In genomic region chr14:91398707-91399106, GRCh38 we compare ENCODE assay signal across 9 cellular contexts. TPM values are rescaled to one million over a fixed set of nuclear protein-coding genes. Genes with fewer than 3 reads are reported as not detected.
A peak's percentile ranks its signal among the peaks of the same experiment; 100 is the strongest.
DNase-seq lines count a peak whose midpoint lies in the region; ATAC-seq, FAIRE-seq and TF ChIP-seq lines count a peak whose summit lies in the region.
"Had no signal": no experiment of that assay in that cellular context is flagged by ENCODE, and none has a peak within 500 bp of the region (broad histone marks: within the 10 kb centered on the region; RNA-seq: fewer than 3 reads in every experiment).

No MANE protein-coding gene starts in this region.

- H3K9me3 Mint-ChIP-seq in CD8-positive, alpha-beta T cell, result no peaks in the 10 kb centered on the region
- H3K9me3 Mint-ChIP-seq in activated CD8-positive, alpha-beta T cell treated with anti-CD3 and anti-CD28 coated beads for 36 hours, result no peaks in the 10 kb centered on the region
- no peaks in the 10 kb centered on the region for H3K9me3 Mint-ChIP-seq in natural killer cell

- peaks cover 90% of the 10 kb centered on the region for H3K4me1 Mint-ChIP-seq in CD8-positive, alpha-beta T cell (ENCODE audit: low read depth)
- peaks cover 87% of the 10 kb centered on the region for H3K4me1 Mint-ChIP-seq in activated CD8-positive, alpha-beta T cell treated with anti-CD3 and anti-CD28 coated beads for 36 hours (ENCODE audit: low read depth)
- peaks cover 92% of the 10 kb centered on the region in 2 donors for H3K4me1 Mint-ChIP-seq in natural killer cell

- intact Hi-C loops in CD8-positive, alpha-beta T cell (cut with DNase I, micrococcal nuclease), result loop anchor here in 1 of 2 experiments (5.0 kb wide), 1 partner anchor 41 kb away; no protein-coding TSS in a partner anchor
- intact Hi-C loops in activated CD8-positive, alpha-beta T cell treated with anti-CD3 and anti-CD28 coated beads for 36 hours (cut with micrococcal nuclease), result no loop called here
- intact Hi-C loops in natural killer cell (cut with micrococcal nuclease) (loop anchor here (1.0 kb wide), 1 partner anchor 8 kb away; no protein-coding TSS in a partner anchor), kidney (cut with DNase I) (no loop called here)

- POLR2A ChIA-PET in CD8-positive, alpha-beta T cell (lab: Charles Lee), result interaction anchor here (0.7 to 10.3 kb wide), 11 partner anchors 10 to 74 kb away, joined by 3 to 168 read pairs (median 5); partner anchors contain the start of gene CCDC88C
- POLR2A ChIA-PET in activated CD8-positive, alpha-beta T cell treated with anti-CD3 and anti-CD28 coated beads for 36 hours (lab: Charles Lee), result interaction anchor here (0.6 to 13.8 kb wide), 15 partner anchors 11 to 75 kb away, joined by 3 to 214 read pairs (median 5); partner anchors contain the start of gene CCDC88C

- peak; percentile 13 for ATAC-seq in CD8-positive, alpha-beta T cell
- no peak for ATAC-seq in activated CD8-positive, alpha-beta T cell treated with anti-CD3 and anti-CD28 coated beads for 36 hours
- ATAC-seq in natural killer cell, result peak in 2 of 3 donors; percentile 11 to 24
- no peak for ATAC-seq in HG03520 (IDR thresholded peaks at IDR 0.05; ENCODE audit: unreplicated experiment)
- ATAC-seq in GM21367 (IDR thresholded peaks at IDR 0.05; ENCODE audit: unreplicated experiment), result no peak

- no peak for DNase-seq in CD8-positive, alpha-beta T cell
- DNase-seq in HL-60 (ENCODE audit: low read depth in 1 of 2, low spot score in 1 of 2) (no peak), natural killer cell (no peak), SIG-M5 treated with dmso at 0.1 percent for 504 hours (lab: John Stamatoyannopoulos, UW; ENCODE audit: unreplicated experiment) (no peak), kidney (no peak)
- DNase-seq in activated CD8-positive, alpha-beta T cell treated with anti-CD3 and anti-CD28 coated beads for 36 hours, result no peak
- DNase-seq: occipital lobe had no signal

- CTCF ChIA-PET in CD8-positive, alpha-beta T cell (lab: Charles Lee), result interaction anchor here (1.2 to 7.4 kb wide), 9 partner anchors 11 to 111 kb away, joined by 4 to 59 read pairs (median 25); partner anchors contain the start of gene CCDC88C
- CTCF ChIA-PET in activated CD8-positive, alpha-beta T cell treated with anti-CD3 and anti-CD28 coated beads for 36 hours (lab: Charles Lee), result interaction anchor here (0.8 to 10.3 kb wide), 12 partner anchors 10 to 83 kb away, joined by 3 to 112 read pairs (median 4); partner anchors contain the start of gene CCDC88C

- no peaks in the 10 kb centered on the region for H3K27me3 Mint-ChIP-seq in CD8-positive, alpha-beta T cell (ENCODE audit: low read depth)
- no peaks in the 10 kb centered on the region for H3K27me3 Mint-ChIP-seq in activated CD8-positive, alpha-beta T cell treated with anti-CD3 and anti-CD28 coated beads for 36 hours
- H3K27me3 Mint-ChIP-seq in natural killer cell (ENCODE audit: low read depth in 2 of 2), result no peaks in the 10 kb centered on the region

- TF ChIP-seq CTCF in CD8-positive, alpha-beta T cell (IDR thresholded peaks at IDR 0.05), result no peak
- TF ChIP-seq CTCF in HL-60 (IDR thresholded peaks at IDR 0.05; ENCODE audit: insufficient read depth, low read length) (no peak), natural killer cell (IDR thresholded peaks at IDR 0.05) (no peak), kidney (IDR thresholded peaks at IDR 0.05; ENCODE audit: borderline replicate concordance, extremely low read depth, insufficient read depth) (no peak)
- TF ChIP-seq CTCF in activated CD8-positive, alpha-beta T cell treated with anti-CD3 and anti-CD28 coated beads for 36 hours (IDR thresholded peaks at IDR 0.05), result no peak

- H3K27ac Mint-ChIP-seq in CD8-positive, alpha-beta T cell, result peak overlapping the region; percentile 98
- H3K27ac Mint-ChIP-seq in activated CD8-positive, alpha-beta T cell treated with anti-CD3 and anti-CD28 coated beads for 36 hours, result peak overlapping the region; percentile 97
- H3K27ac Mint-ChIP-seq in natural killer cell, result peak overlapping the region; percentile 96 to 98

- H3K9ac ChIP-seq in kidney (ENCODE audit: low read length in 2 of 2), result no peak overlapping the region

- FAIRE-seq in kidney (lab: Jason Lieb, UNC), result no peak

- H3K9me3 ChIP-seq in CD8-positive, alpha-beta T cell (ENCODE audit: low read length), result no peaks in the 10 kb centered on the region
- no peaks in the 10 kb centered on the region for H3K9me3 ChIP-seq in kidney (ENCODE audit: control insufficient read depth in 1 of 2, low read length in 2 of 2)

- peak overlapping the region; percentile 36 for H3K4me3 ChIP-seq in CD8-positive, alpha-beta T cell (ENCODE audit: low read depth, low read length)
- H3K4me3 ChIP-seq in HL-60 (replicated peaks; ENCODE audit: insufficient read depth, low read length) (no peak overlapping the region), kidney (ENCODE audit: low read length in 2 of 2) (no peak overlapping the region)

- peak overlapping the region; percentile 99 for H3K4me3 Mint-ChIP-seq in CD8-positive, alpha-beta T cell
- H3K4me3 Mint-ChIP-seq in activated CD8-positive, alpha-beta T cell treated with anti-CD3 and anti-CD28 coated beads for 36 hours, result peak overlapping the region; percentile 100
- H3K4me3 Mint-ChIP-seq in natural killer cell, result peak overlapping the region; percentile 99

- no peaks in the 10 kb centered on the region for H3K27me3 ChIP-seq in CD8-positive, alpha-beta T cell (ENCODE audit: insufficient read depth, low read length)
- no peaks in the 10 kb centered on the region for H3K27me3 ChIP-seq in HL-60 (ENCODE audit: insufficient read depth, poor library complexity, severe bottlenecking)

- H3K36me3 Mint-ChIP-seq in CD8-positive, alpha-beta T cell, result peaks cover 38% of the 10 kb centered on the region
- peaks cover 44% of the 10 kb centered on the region for H3K36me3 Mint-ChIP-seq in activated CD8-positive, alpha-beta T cell treated with anti-CD3 and anti-CD28 coated beads for 36 hours (ENCODE audit: low read depth)
- no peaks in the 10 kb centered on the region for H3K36me3 Mint-ChIP-seq in natural killer cell

- no peaks in the 10 kb centered on the region for H3K36me3 ChIP-seq in CD8-positive, alpha-beta T cell (ENCODE audit: insufficient read depth, low read length)
- H3K36me3 ChIP-seq in kidney (ENCODE audit: control insufficient read depth in 1 of 2, insufficient read depth in 2 of 2, low read length in 2 of 2), result no peaks in the 10 kb centered on the region

- H3K27ac ChIP-seq in CD8-positive, alpha-beta T cell (ENCODE audit: low read depth, low read length), result peak overlapping the region; percentile 7
- peak overlapping the region; percentile 77 for H3K27ac ChIP-seq in HL-60 (replicated peaks)
- no peak overlapping the region for H3K27ac ChIP-seq in kidney (ENCODE audit: low read depth in 2 of 2, low read length in 2 of 2)

- peaks cover 92% of the 10 kb centered on the region for H3K4me1 ChIP-seq in CD8-positive, alpha-beta T cell (ENCODE audit: insufficient read depth, low read length)
- peaks cover 7 to 27% of the 10 kb centered on the region in 2 donors for H3K4me1 ChIP-seq in kidney (ENCODE audit: control insufficient read depth in 1 of 2, insufficient read depth in 1 of 2, low read depth in 1 of 2, low read length in 2 of 2)

RNA-seq across cellular contexts. Expression of gene CCDC88C, which starts 18.9 kb away (rescaled TPM):
- total RNA-seq in CD8-positive, alpha-beta T cell, result 100 to 1,000 TPM; 266 to 273 TPM
- total RNA-seq in activated CD8-positive, alpha-beta T cell treated with anti-CD3 and anti-CD28 coated beads for 36 hours, result 10 to 100 TPM; 83.6 to 87.8 TPM
- total RNA-seq in natural killer cell (100 to 1,000 TPM; 432 to 516 (median 438) TPM), kidney (32.8 TPM)
- polyA plus RNA-seq in kidney (ENCODE audit: insufficient read depth, low read depth, low replicate concordance), result 6.6 TPM

Comparison
In these comparisons a context has a peak if more than half of its experiments do, and no peak if none do; other contexts are left out.
1. ATAC-seq: peak in CD8-positive, alpha-beta T cell (single experiment) and natural killer cell (2 of 3); none in activated CD8-positive, alpha-beta T cell treated with anti-CD3 and anti-CD28 coated beads for 36 hours (single experiment), HG03520 (single experiment) and GM21367 (single experiment).
2. H3K27ac ChIP-seq: peak in CD8-positive, alpha-beta T cell (single experiment) and HL-60 (single experiment); none in kidney (0 of 2).
3. Peak in every context shown above with its lines, with median percentiles within 50 percentile points of each other: H3K27ac Mint-ChIP-seq and H3K4me3 Mint-ChIP-seq.